Comparison of ENCODE assay signal across 17 cellular contexts in genomic region chrX:39176105-39176504, GRCh38.
DNase-seq lines count a peak whose midpoint lies in the region; ATAC-seq and TF ChIP-seq lines count a peak whose summit lies in the region.
"Had no signal": no experiment of that assay in that cellular context is flagged by ENCODE, and none has a peak within 500 bp of the region (broad histone marks: within the 10 kb centered on the region; RNA-seq: fewer than 3 reads in every experiment).

No MANE protein-coding gene starts in this region.

- TF ChIP-seq POLR2A in ovary (IDR thresholded peaks at IDR 0.05): no peak

- no peaks in the 10 kb centered on the region for H3K27me3 ChIP-seq in CD4-positive, CD25-positive, alpha-beta regulatory T cell (ENCODE audit: control insufficient read depth, insufficient read depth, low read length)
- no peaks in the 10 kb centered on the region for H3K27me3 ChIP-seq in CD8-positive, alpha-beta T cell (ENCODE audit: insufficient read depth, low read length)
- no peaks in the 10 kb centered on the region for H3K27me3 ChIP-seq in ovary
- H3K27me3 ChIP-seq: SJCRH30 had no signal

- peaks cover 4% of the 10 kb centered on the region for H3K27me3 Mint-ChIP-seq in CD4-positive, CD25-positive, alpha-beta regulatory T cell
- H3K27me3 Mint-ChIP-seq in CD8-positive, alpha-beta T cell (ENCODE audit: low read depth): no peaks in the 10 kb centered on the region
- no peaks in the 10 kb centered on the region for H3K27me3 Mint-ChIP-seq in activated naive CD8-positive, alpha-beta T cell

- no peak for DNase-seq in CD4-positive, CD25-positive, alpha-beta regulatory T cell
- DNase-seq in CD8-positive, alpha-beta T cell: no peak
- DNase-seq in left kidney (ENCODE audit: low read depth, low spot score) (peak; percentile 74), ovary (no peak), ureter (ENCODE audit: low spot score) (no peak)
- no peak for DNase-seq in NK-92 treated with Interleukin-12 subunit alpha and Interleukin-12 subunit beta, amount 100 ng/mL, for 24 hours (lab: John Stamatoyannopoulos, UW)
- DNase-seq: EL, HCEC 1CT, NCI-H1105 treated with DMSO at 0.1 percent for 48 hours, NCI-H1694 treated with DMSO at 0.1 percent for 48 hours, NCI-H2107, NCI-H446, SJCRH30 had no signal

- H3K9me3 Mint-ChIP-seq in CD4-positive, CD25-positive, alpha-beta regulatory T cell: peaks cover 0 to 1% (median 0%) of the 10 kb centered on the region in 7 donors
- no peaks in the 10 kb centered on the region for H3K9me3 Mint-ChIP-seq in CD8-positive, alpha-beta T cell
- no peaks in the 10 kb centered on the region for H3K9me3 Mint-ChIP-seq in activated naive CD8-positive, alpha-beta T cell (ENCODE audit: low read depth)
- H3K9me3 Mint-ChIP-seq: IgD-negative memory B cell had no signal

- 81 to 89% (median 82%) methylated on average over 4 of the region's 4 CpGs for WGBS in ovary, 3 donors

- no peak overlapping the region for H3K4me3 ChIP-seq in CD4-positive, CD25-positive, alpha-beta regulatory T cell (ENCODE audit: low read depth, low read length)
- no peak overlapping the region for H3K4me3 ChIP-seq in CD8-positive, alpha-beta T cell (ENCODE audit: low read depth, low read length)
- H3K4me3 ChIP-seq in ovary: no peak overlapping the region
- H3K4me3 ChIP-seq: SJCRH30 had no signal

- CTCF ChIA-PET in CD8-positive, alpha-beta T cell (lab: Charles Lee): no interaction called here

- H3K36me3 ChIP-seq in CD4-positive, CD25-positive, alpha-beta regulatory T cell (ENCODE audit: control insufficient read depth, insufficient read depth, low read length): no peaks in the 10 kb centered on the region
- H3K36me3 ChIP-seq in CD8-positive, alpha-beta T cell (ENCODE audit: insufficient read depth, low read length): no peaks in the 10 kb centered on the region
- no peaks in the 10 kb centered on the region for H3K36me3 ChIP-seq in ovary
- H3K36me3 ChIP-seq: SJCRH30 had no signal

- TF ChIP-seq EP300 in ovary (IDR thresholded peaks at IDR 0.05): no peak

- no peak for ATAC-seq in CD4-positive, CD25-positive, alpha-beta regulatory T cell (ENCODE audit: low read depth in 2 of 2)
- ATAC-seq in CD8-positive, alpha-beta T cell: no peak

- H3K9me3 ChIP-seq in CD4-positive, CD25-positive, alpha-beta regulatory T cell (ENCODE audit: control insufficient read depth in 2 of 2, low read length in 2 of 2): no peaks in the 10 kb centered on the region
- H3K9me3 ChIP-seq in CD8-positive, alpha-beta T cell (ENCODE audit: low read length): no peaks in the 10 kb centered on the region
- no peaks in the 10 kb centered on the region for H3K9me3 ChIP-seq in ovary
- H3K9me3 ChIP-seq: SJCRH30 had no signal

- intact Hi-C loops in CD8-positive, alpha-beta T cell (cut with DNase I, micrococcal nuclease): no loop called here
- intact Hi-C loops in ovary (cut with DNase I): no loop called here

- H3K4me1 ChIP-seq in CD4-positive, CD25-positive, alpha-beta regulatory T cell (ENCODE audit: control insufficient read depth, insufficient read depth, low read length, poor library complexity, severe bottlenecking): peaks cover 23% of the 10 kb centered on the region
- H3K4me1 ChIP-seq in CD8-positive, alpha-beta T cell (ENCODE audit: insufficient read depth, low read length): peaks cover 19% of the 10 kb centered on the region
- no peaks in the 10 kb centered on the region for H3K4me1 ChIP-seq in ovary (ENCODE audit: insufficient read depth)
- H3K4me1 ChIP-seq: SJCRH30 had no signal

- peak overlapping the region in 1 of 4 donors; percentile 70 for H3K4me3 Mint-ChIP-seq in CD4-positive, CD25-positive, alpha-beta regulatory T cell
- no peak overlapping the region for H3K4me3 Mint-ChIP-seq in CD8-positive, alpha-beta T cell
- H3K4me3 Mint-ChIP-seq in activated naive CD8-positive, alpha-beta T cell: no peak overlapping the region
- H3K4me3 Mint-ChIP-seq: IgD-negative memory B cell had no signal

- peak overlapping the region; percentile 74 for H3K27ac ChIP-seq in CD4-positive, CD25-positive, alpha-beta regulatory T cell (ENCODE audit: insufficient read depth, low read length, poor library complexity, severe bottlenecking)
- H3K27ac ChIP-seq in CD8-positive, alpha-beta T cell (ENCODE audit: low read depth, low read length): no peak overlapping the region
- H3K27ac ChIP-seq in ovary: no peak overlapping the region
- H3K27ac ChIP-seq: C4-2B, HL-60, SJCRH30 had no signal

- H3K4me1 Mint-ChIP-seq in CD4-positive, CD25-positive, alpha-beta regulatory T cell: peaks cover 13 to 31% (median 19%) of the 10 kb centered on the region in 4 donors
- H3K4me1 Mint-ChIP-seq in CD8-positive, alpha-beta T cell (ENCODE audit: low read depth): peaks cover 20% of the 10 kb centered on the region
- peaks cover 27% of the 10 kb centered on the region for H3K4me1 Mint-ChIP-seq in activated naive CD8-positive, alpha-beta T cell (ENCODE audit: low read depth)
- H3K4me1 Mint-ChIP-seq: IgD-negative memory B cell had no signal

- H3K27ac Mint-ChIP-seq in CD4-positive, CD25-positive, alpha-beta regulatory T cell: peak overlapping the region; percentile 92 to 96 (median 95)
- peak overlapping the region; percentile 87 for H3K27ac Mint-ChIP-seq in CD8-positive, alpha-beta T cell
- peak overlapping the region; percentile 89 for H3K27ac Mint-ChIP-seq in activated naive CD8-positive, alpha-beta T cell
- H3K27ac Mint-ChIP-seq: IgD-negative memory B cell had no signal

- TF ChIP-seq CTCF in CD8-positive, alpha-beta T cell (IDR thresholded peaks at IDR 0.05): no peak
- TF ChIP-seq CTCF in ovary (IDR thresholded peaks at IDR 0.05): no peak

- POLR2A ChIA-PET in CD8-positive, alpha-beta T cell (lab: Charles Lee): interaction anchor here (0.6 kb wide), 1 partner anchor 371 kb away, joined by 3 read pairs; no protein-coding TSS in a partner anchor

- H3K36me3 Mint-ChIP-seq in CD4-positive, CD25-positive, alpha-beta regulatory T cell: no peaks in the 10 kb centered on the region
- H3K36me3 Mint-ChIP-seq in CD8-positive, alpha-beta T cell: no peaks in the 10 kb centered on the region
- no peaks in the 10 kb centered on the region for H3K36me3 Mint-ChIP-seq in activated naive CD8-positive, alpha-beta T cell
- H3K36me3 Mint-ChIP-seq: IgD-negative memory B cell had no signal
